8 cellular contexts compared by ENCODE assay signal in the genomic region with DNA sequence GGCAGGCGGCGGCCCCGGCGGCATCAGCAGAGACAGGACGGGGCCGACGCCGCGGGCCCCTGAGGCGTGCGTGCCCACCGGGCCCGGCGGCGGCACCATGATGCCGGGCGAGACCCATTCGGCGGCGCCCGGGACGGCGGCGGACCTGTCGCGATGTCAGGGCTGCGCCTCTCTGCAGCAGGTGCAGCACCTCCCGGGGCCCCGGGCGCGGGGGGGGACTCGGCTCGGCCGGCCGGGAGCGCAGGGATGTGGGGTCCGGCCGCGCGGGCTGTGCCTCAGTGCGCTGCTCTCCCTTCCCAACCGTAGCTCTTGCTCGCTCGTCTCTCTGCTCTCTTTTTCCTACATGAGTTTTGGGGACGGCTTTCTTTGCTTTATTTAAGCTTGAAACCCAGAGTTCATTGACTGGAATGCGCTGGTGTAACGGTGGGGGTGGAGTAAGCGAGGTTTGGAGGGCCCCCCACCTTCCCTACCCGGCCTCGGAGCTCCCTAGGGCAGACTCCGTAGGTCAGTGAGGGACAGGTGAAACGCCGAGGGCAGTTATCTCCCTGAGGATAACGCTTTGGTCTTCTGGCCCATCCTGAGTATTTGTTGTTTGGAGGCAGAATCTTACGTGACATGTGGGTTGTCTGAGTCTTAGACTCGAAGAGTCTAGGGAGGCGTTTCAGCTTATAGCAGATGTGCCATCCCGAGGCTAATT. TPM values are rescaled to one million over a fixed set of nuclear protein-coding genes. Genes with fewer than 3 reads are reported as not detected.
DNase-seq lines count a peak whose midpoint lies in the region; ATAC-seq, FAIRE-seq and TF ChIP-seq lines count a peak whose summit lies in the region.

No MANE protein-coding gene starts in this region.

- H3K56ac ChIP-seq in H1 (replicated peaks; ENCODE audit: insufficient read length, low read depth, low read length): no peak overlapping the region

- H2AFZ ChIP-seq in H1 (ENCODE audit: low read length): no peak overlapping the region

- CTCF ChIA-PET in H1 (lab: Charles Lee; ENCODE audit: partially characterized antibody): interaction anchor here (0.7 to 7.2 kb wide), 3 partner anchors 113 to 544 kb away, joined by 3 to 119 read pairs (median 5); no protein-coding TSS in a partner anchor

- H3K4me2 ChIP-seq in H1 (ENCODE audit: insufficient read depth in 1 of 2, low read depth in 2 of 2, low read length in 2 of 2): peak overlapping the region; percentile 81 to 92

- H3K27me3 Mint-ChIP-seq in activated T-cell treated with anti-CD3 and anti-CD28 coated beads, Interleukin-2, amount 50 U/mL, for 24 hours: no peaks in the 10 kb centered on the region
- no peaks in the 10 kb centered on the region for H3K27me3 Mint-ChIP-seq in neural crest cell (ENCODE audit: low read depth)

- H3K23ac ChIP-seq in H1 (ENCODE audit: insufficient read length): no peak overlapping the region

- ATAC-seq in HG02678 (IDR thresholded peaks at IDR 0.05; ENCODE audit: unreplicated experiment): peak; percentile 17

- H3K18ac ChIP-seq in H1 (ENCODE audit: extremely low read depth, low read length): no peak overlapping the region

- H4K8ac ChIP-seq in H1 (ENCODE audit: extremely low read depth, insufficient read depth, low read length): peak overlapping the region; percentile 88; the same call in 1 of the 2 replicates

- no peaks in the 10 kb centered on the region for H3K9me3 Mint-ChIP-seq in activated T-cell treated with anti-CD3 and anti-CD28 coated beads, Interleukin-2, amount 50 U/mL, for 24 hours
- H3K9me3 Mint-ChIP-seq in neural crest cell: no peaks in the 10 kb centered on the region

- H3K9me3 ChIP-seq in H1 (ENCODE audit: insufficient read depth in 2 of 2, low read depth in 1 of 2, low read length in 1 of 2): no peaks in the 10 kb centered on the region

- TF ChIP-seq EP300 in H1 (IDR thresholded peaks at IDR 0.05; ENCODE audit: borderline replicate concordance in 1 of 2, low read depth in 2 of 2, low read length in 2 of 2): no peak

- H3K36me3 Mint-ChIP-seq in activated T-cell treated with anti-CD3 and anti-CD28 coated beads, Interleukin-2, amount 50 U/mL, for 24 hours (ENCODE audit: low read depth): peaks cover 11% of the 10 kb centered on the region
- H3K36me3 Mint-ChIP-seq in neural crest cell (ENCODE audit: low read depth): no peaks in the 10 kb centered on the region

- DNase-seq in activated T-cell treated with anti-CD3 and anti-CD28 coated beads, Interleukin-2, amount 50 U/mL, for 24 hours: peak; percentile 36
- no peak for DNase-seq in activated T-cell treated with anti-CD3 and anti-CD28 coated beads, Interleukin-2, amount 50 U/mL, for 1 hour
- DNase-seq in OCI-M1 (lab: John Stamatoyannopoulos, UW) (peak; percentile 24), H1 (ENCODE audit: low read depth in 1 of 2, low spot score in 2 of 2) (no peak), neural crest cell (ENCODE audit: low read depth, low spot score) (peak; percentile 13), SK-N-DZ (ENCODE audit: low spot score) (no peak), amniotic stem cell (lab: John Stamatoyannopoulos, UW) (no peak)

- peak overlapping the region; percentile 57 to 98 (median 90) for H3K4me3 ChIP-seq in H1 (ENCODE audit: extremely low read depth in 1 of 4, insufficient read depth in 2 of 4, low read depth in 3 of 4, low read length in 4 of 4)

- H3K27ac Mint-ChIP-seq in activated T-cell treated with anti-CD3 and anti-CD28 coated beads, Interleukin-2, amount 50 U/mL, for 24 hours: peak overlapping the region; percentile 98
- peak overlapping the region; percentile 92 for H3K27ac Mint-ChIP-seq in neural crest cell (ENCODE audit: unreplicated experiment)

- no peaks in the 10 kb centered on the region for H3K27me3 ChIP-seq in H1 (replicated peaks in 1 of 4; ENCODE audit: control insufficient read depth in 3 of 4, extremely low read depth in 1 of 4, insufficient read depth in 3 of 4, low read length in 3 of 4)

- H3K4ac ChIP-seq in H1 (replicated peaks; ENCODE audit: insufficient read length, low read depth, low read length): no peak overlapping the region

- no peak for TF ChIP-seq RAD21 in H1 (IDR thresholded peaks at IDR 0.05 in 1 of 2, conservative IDR thresholded peaks at IDR 0.05 in 1 of 2; ENCODE audit: low read depth in 2 of 2, low read length in 2 of 2)

- no peaks in the 10 kb centered on the region for H3K36me3 ChIP-seq in H1 (ENCODE audit: control insufficient read depth in 2 of 4, insufficient read depth in 4 of 4, low read length in 3 of 4)

- H3K4me1 ChIP-seq in H1 (replicated peaks in 1 of 4; ENCODE audit: control insufficient read depth in 3 of 4, insufficient read depth in 4 of 4, low read length in 3 of 4): peaks cover 5 to 15% (median 10%) of the 10 kb centered on the region in 4 experiments

- H2BK20ac ChIP-seq in H1 (ENCODE audit: low read length): no peak overlapping the region

- H3K79me2 ChIP-seq in H1 (ENCODE audit: control insufficient read depth in 1 of 2, insufficient read depth in 2 of 2, low read length in 2 of 2): peaks cover 39 to 54% of the 10 kb centered on the region in 2 experiments

- H4K5ac ChIP-seq in H1 (ENCODE audit: insufficient read length, low read depth, low read length): no peak overlapping the region

- POLR2A ChIA-PET in H1 (lab: Charles Lee; ENCODE audit: partially characterized antibody): interaction anchor here (0.6 to 2.1 kb wide), 11 partner anchors 10 to 541 kb away, joined by 3 to 7 read pairs (median 4); a partner anchor contains a TSS

- TF ChIP-seq CTCF in H1 (IDR thresholded peaks at IDR 0.05; ENCODE audit: control extremely low read depth in 1 of 3, insufficient read depth in 1 of 3, low read depth in 1 of 3, low read length in 3 of 3): no peak
- TF ChIP-seq CTCF in neural crest cell (conservative IDR thresholded peaks at IDR 0.05): no peak

- H3K79me1 ChIP-seq in H1 (ENCODE audit: low read depth, low read length): peaks cover 9% of the 10 kb centered on the region; the same call in 1 of the 2 replicates

- peaks cover 16% of the 10 kb centered on the region for H3K23me2 ChIP-seq in H1 (ENCODE audit: low read depth, low read length)

- no peak overlapping the region for H3K4me3 Mint-ChIP-seq in activated T-cell treated with anti-CD3 and anti-CD28 coated beads, Interleukin-2, amount 50 U/mL, for 24 hours
- peak overlapping the region; percentile 94 for H3K4me3 Mint-ChIP-seq in neural crest cell

- no peak overlapping the region for H2BK120ac ChIP-seq in H1 (replicated peaks; ENCODE audit: low read depth, low read length)

- H3K27ac ChIP-seq in H1 (ENCODE audit: low read depth, low read length): peak overlapping the region; percentile 52; the same call in 1 of the 2 replicates

- H3K4me1 Mint-ChIP-seq in activated T-cell treated with anti-CD3 and anti-CD28 coated beads, Interleukin-2, amount 50 U/mL, for 24 hours (ENCODE audit: low read depth): peaks cover 25% of the 10 kb centered on the region
- H3K4me1 Mint-ChIP-seq in neural crest cell: peaks cover 17% of the 10 kb centered on the region

- FAIRE-seq in H1 (lab: Jason Lieb, UNC): no peak

- H2BK12ac ChIP-seq in H1 (ENCODE audit: low read depth, low read length): no peak overlapping the region

- peaks cover 10 to 17% of the 10 kb centered on the region in 2 experiments for H4K20me1 ChIP-seq in H1 (replicated peaks in 1 of 2; ENCODE audit: control insufficient read depth in 1 of 2, insufficient read depth in 2 of 2, low read length in 2 of 2)

- H2BK15ac ChIP-seq in H1 (ENCODE audit: low read length): no peak overlapping the region

- no peak overlapping the region for H2AK5ac ChIP-seq in H1 (ENCODE audit: low read depth, low read length)

- H3K9ac ChIP-seq in H1 (replicated peaks in 1 of 4; ENCODE audit: extremely low read depth in 1 of 4, low read depth in 3 of 4, low read length in 3 of 4): peak overlapping the region; percentile 65 to 79 (median 77)

- TF ChIP-seq POLR2A in H1 (IDR thresholded peaks at IDR 0.05; ENCODE audit: control extremely low read depth in 1 of 2, low read depth in 2 of 2, low read length in 2 of 2): no peak

- no peak overlapping the region for H2BK5ac ChIP-seq in H1 (ENCODE audit: low read depth, low read length)

- no peak overlapping the region for H4K91ac ChIP-seq in H1 (replicated peaks; ENCODE audit: insufficient read length, low read length)

- no peak overlapping the region for H3K14ac ChIP-seq in H1 (ENCODE audit: insufficient read length)

- 3% methylated on average over 52 of the region's 58 CpGs; no CpG with 5 or more reads in 1 of the 2 experiments for WGBS in H1 (ENCODE audit: extremely low coverage in 1 of 2, insufficient coverage in 1 of 2, insufficient read length in 1 of 2, insufficient replicate concordance in 2 of 2, low coverage in 1 of 2, low lambda C conversion rate in 2 of 2, missing lambda C conversion rate in 1 of 2), 2 experiments

TF ChIP-seq in H1, 55 proteins besides CTCF, POLR2A, EP300 and RAD21 (continues in another document):
- TF ChIP-seq NANOG (IDR thresholded peaks at IDR 0.05; ENCODE audit: insufficient read depth, low read depth, low read length, poor library complexity, severe bottlenecking) (no peak), HDAC6 (IDR thresholded peaks at IDR 0.05; ENCODE audit: low read depth, low read length) (no peak), RFX5 (IDR thresholded peaks at IDR 0.05; ENCODE audit: borderline replicate concordance, low read depth, low read length) (no peak), RBBP5 (IDR thresholded peaks at IDR 0.05; ENCODE audit: borderline replicate concordance, low read depth, low read length) (peak; percentile 25; the same call in 1 of the 2 replicates), KDM1A (IDR thresholded peaks at IDR 0.05; ENCODE audit: borderline replicate concordance, low read length) (no peak), BACH1 (IDR thresholded peaks at IDR 0.05; ENCODE audit: low read length) (no peak)
- TF ChIP-seq, protein P1, sequence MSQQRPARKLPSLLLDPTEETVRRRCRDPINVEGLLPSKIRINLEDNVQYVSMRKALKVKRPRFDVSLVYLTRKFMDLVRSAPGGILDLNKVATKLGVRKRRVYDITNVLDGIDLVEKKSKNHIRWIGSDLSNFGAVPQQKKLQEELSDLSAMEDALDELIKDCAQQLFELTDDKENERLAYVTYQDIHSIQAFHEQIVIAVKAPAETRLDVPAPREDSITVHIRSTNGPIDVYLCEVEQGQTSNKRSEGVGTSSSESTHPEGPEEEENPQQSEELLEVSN (IDR thresholded peaks at IDR 0.05): no peak

RNA-seq across cellular contexts. Expression of a gene that starts 0.5 kb away (rescaled TPM):
- 52.2 and 53.9 TPM in 2 replicates for total RNA-seq in H1 (2021; fragmentation: NEBNext Ultra II Directional; extraction: Animal tissue kit (Norgen Biotek cat#: 25700))
- polyA plus RNA-seq in H1 (2011; rRNA removed): 10.5 and 11.8 TPM in 2 replicates
- polyA plus RNA-seq in H1 (2011; cell fraction: cytosol; rRNA removed): 14.5 TPM
- polyA plus RNA-seq in H1 (2011; cell fraction: nucleus; rRNA removed): 24.5 TPM
- polyA plus RNA-seq in H1 (2012, experiment 1 of 2): 16.0 to 29.5 TPM (median 22.3 TPM) in 4 replicates
- 1.2 TPM for polyA plus RNA-seq in H1 (2012, experiment 2 of 2)
- 27.0 TPM for polyA plus RNA-seq in H1 (2013, experiment 1 of 2)
- polyA plus RNA-seq in H1 (2013, experiment 2 of 2): 28.1 TPM
- polyA minus RNA-seq in H1 (2011; rRNA and poly(A)+ RNA removed): 54.0 and 57.9 TPM in 2 replicates
- polyA minus RNA-seq in H1 (2011; cell fraction: cytosol; rRNA and poly(A)+ RNA removed): 27.4 TPM
- 104 TPM for polyA minus RNA-seq in H1 (2011; cell fraction: nucleus; rRNA and poly(A)+ RNA removed)
- total RNA-seq in neural crest cell: 35.1 and 37.9 TPM in 2 replicates
- 16.3 and 21.2 TPM in 2 replicates for polyA plus RNA-seq in SK-N-DZ (2014; cell fraction: cytosol; rRNA removed)
- polyA plus RNA-seq in SK-N-DZ (2014; cell fraction: nucleus; rRNA removed): 25.5 and 31.4 TPM in 2 replicates

Comparison
In these comparisons a context has a peak if more than half of its experiments do, and no peak if none do; other contexts are left out.
1. DNase-seq: peak in activated T-cell treated with anti-CD3 and anti-CD28 coated beads, Interleukin-2, amount 50 U/mL, for 24 hours (single experiment), OCI-M1 (single experiment) and neural crest cell (single experiment); none in activated T-cell treated with anti-CD3 and anti-CD28 coated beads, Interleukin-2, amount 50 U/mL, for 1 hour (single experiment), H1 (0 of 2), SK-N-DZ (single experiment) and amniotic stem cell (single experiment).